18 cellular contexts compared by ENCODE assay signal in the genomic region with DNA sequence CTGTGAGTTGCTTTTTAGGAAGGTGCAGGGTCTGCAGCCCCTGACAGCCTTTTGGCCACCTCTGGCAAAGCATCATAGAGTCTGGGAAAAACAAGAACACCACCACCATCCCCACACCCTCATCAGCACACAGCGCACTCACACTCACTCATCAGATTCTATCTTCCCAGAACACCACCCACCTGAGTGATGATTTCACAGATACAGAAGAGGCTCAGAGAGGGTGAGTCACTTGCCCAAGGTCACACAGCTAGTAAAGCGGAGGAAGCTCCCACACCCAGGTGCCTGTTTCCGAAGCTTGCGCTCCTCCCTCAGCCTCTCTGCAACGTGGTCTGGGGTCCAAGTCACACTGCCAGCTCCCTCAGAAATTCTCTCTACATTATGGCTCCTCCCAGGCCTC. TPM values are rescaled to one million over a fixed set of nuclear protein-coding genes. Genes with fewer than 3 reads are reported as not detected.
"Had no signal": no experiment of that assay in that cellular context is flagged by ENCODE, and none has a peak within 500 bp of the region (broad histone marks: within the 10 kb centered on the region; RNA-seq: fewer than 3 reads in every experiment).

No MANE protein-coding gene starts in this region.

- ATAC-seq: left lobe of liver; mucosa of descending colon; naive thymus-derived CD4-positive, alpha-beta T cell; SK-N-SH treated with all-trans-retinoic acid at 6 μM for 48 hours; stimulated activated effector memory CD8-positive, alpha-beta T cell treated with anti-CD3 and anti-CD28 coated beads, Interleukin-12 subunit alpha, Interleukin-12 subunit beta, amount 100 ng/mL, for 72 hours had no signal

- DNase-seq: activated naive CD8-positive, alpha-beta T cell treated with anti-CD3 and anti-CD28 coated beads, Interleukin-2, amount 10 ng/mL, durations not matched to agents 7 days and 5 days; brain microvascular endothelial cell; cortex of kidney; effector CD4-positive, alpha-beta T cell; esophagus squamous epithelium; hippocampal formation; mammary epithelial cell; mucosa of descending colon; retina; SHP77; T-helper 1 cell; T1000; thyroid gland had no signal

RNA-seq across cellular contexts. Expression of gene HRH2, which starts 41.8 kb away (rescaled TPM):
- polyA plus RNA-seq: keratinocyte had no signal
